Comparison of ENCODE assay signal across 8 cellular contexts in the genomic region with DNA sequence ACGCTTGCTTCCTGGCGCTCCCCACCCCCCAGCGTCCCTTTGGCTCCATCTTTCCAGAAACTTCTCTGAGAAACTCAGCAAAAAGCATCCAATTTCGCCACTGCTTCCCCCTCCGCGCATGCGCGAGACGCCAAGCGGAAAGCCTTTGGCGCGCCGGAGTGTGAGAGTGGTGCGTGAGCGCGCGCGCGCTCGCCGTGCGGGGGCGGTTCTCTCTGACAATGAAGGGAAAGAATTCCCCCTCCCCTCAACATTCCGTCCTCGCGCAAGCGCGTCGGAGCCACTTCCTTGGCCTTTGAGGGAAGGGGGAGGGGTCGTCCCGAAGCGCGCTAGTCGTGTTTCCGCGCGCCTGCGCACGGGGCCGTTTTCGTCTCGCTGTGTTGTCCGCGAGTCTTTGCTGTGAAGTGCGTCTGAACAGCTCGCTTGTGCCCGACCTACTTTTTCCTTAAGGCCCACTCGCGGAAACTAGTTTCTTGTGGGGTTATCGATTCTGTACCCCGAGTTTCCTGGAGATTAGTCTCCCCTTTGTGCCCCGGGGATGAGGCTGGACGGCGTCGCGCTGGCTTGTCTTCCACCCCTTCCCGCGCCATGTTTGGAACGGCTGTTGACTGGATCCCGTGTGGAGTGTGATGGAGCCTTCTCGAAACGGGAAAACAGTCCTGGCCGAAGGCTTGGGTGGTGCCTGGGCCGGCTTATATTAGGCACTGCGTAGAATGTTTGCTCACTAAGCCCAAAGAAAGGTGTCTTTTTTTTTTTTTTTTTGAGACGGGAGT. TPM values are rescaled to one million over a fixed set of nuclear protein-coding genes. Genes with fewer than 3 reads are reported as not detected.
DNase-seq lines count a peak whose midpoint lies in the region; ATAC-seq, FAIRE-seq and TF ChIP-seq lines count a peak whose summit lies in the region.

No MANE protein-coding gene starts in this region.

- H2BK15ac ChIP-seq in H1 (ENCODE audit: low read length) = 0 out of 2 replicates have a peak overlapping the region, but pooled peaks have one; percentile 19

- H3K36me3 Mint-ChIP-seq in memory B cell = peaks cover 3% of the 10 kb centered on the region

- H3K4me2 ChIP-seq in H1 (ENCODE audit: insufficient read depth in 1 of 2, low read depth in 2 of 2, low read length in 2 of 2) = peak overlapping the region; percentile 79 to 94

- no peak for TF ChIP-seq CTCF in H1 (IDR thresholded peaks at IDR 0.05; ENCODE audit: control extremely low read depth in 1 of 3, insufficient read depth in 1 of 3, low read depth in 1 of 3, low read length in 3 of 3)

- 0 out of 2 replicates have a peak, but pooled peaks cover 3% of the 10 kb centered on the region for H3K79me1 ChIP-seq in H1 (ENCODE audit: low read depth, low read length)

- WGBS in H1 (ENCODE audit: extremely low coverage in 1 of 2, insufficient coverage in 1 of 2, insufficient read length in 1 of 2, insufficient replicate concordance in 2 of 2, low coverage in 1 of 2, low lambda C conversion rate in 2 of 2, missing lambda C conversion rate in 1 of 2), 2 experiments = 12% methylated on average over 55 of the region's 66 CpGs; no CpG with 5 or more reads in 1 of the 2 experiments

- H3K9me3 Mint-ChIP-seq in memory B cell = no peaks in the 10 kb centered on the region

- H3K4ac ChIP-seq in H1 (replicated peaks; ENCODE audit: insufficient read length, low read depth, low read length) = peak overlapping the region; percentile 100

- H3K9me3 ChIP-seq in HUES48 (ENCODE audit: control insufficient read depth, insufficient read depth, low read length) (no peaks in the 10 kb centered on the region), H1 (ENCODE audit: insufficient read depth in 2 of 2, low read depth in 1 of 2, low read length in 1 of 2) (no peaks in the 10 kb centered on the region)

- H4K5ac ChIP-seq in H1 (ENCODE audit: insufficient read length, low read depth, low read length) = peak overlapping the region; percentile 99

- peak overlapping the region; percentile 97 for H3K56ac ChIP-seq in H1 (replicated peaks; ENCODE audit: insufficient read length, low read depth, low read length)

- H2BK5ac ChIP-seq in H1 (ENCODE audit: low read depth, low read length) = peak overlapping the region; percentile 98

- peak overlapping the region; percentile 69 for H2BK120ac ChIP-seq in H1 (replicated peaks; ENCODE audit: low read depth, low read length)

- no peaks in the 10 kb centered on the region for H3K36me3 ChIP-seq in HUES48 (ENCODE audit: control insufficient read depth, insufficient read depth, low read length)
- no peaks in the 10 kb centered on the region for H3K36me3 ChIP-seq in H1 (ENCODE audit: control insufficient read depth in 2 of 4, insufficient read depth in 4 of 4, low read length in 3 of 4)

- H3K4me3 Mint-ChIP-seq in memory B cell = peak overlapping the region; percentile 91

- H2AFZ ChIP-seq in H1 (ENCODE audit: low read length) = no peak overlapping the region; the same call in 1 of the 2 replicates

- 0 out of 3 replicates have a peak, but pooled peaks of 1 of the 2 experiments have one; percentile 72 for TF ChIP-seq EP300 in H1 (IDR thresholded peaks at IDR 0.05; ENCODE audit: borderline replicate concordance in 1 of 2, low read depth in 2 of 2, low read length in 2 of 2)

- H2BK20ac ChIP-seq in H1 (ENCODE audit: low read length) = no peak overlapping the region

- H3K4me3 ChIP-seq in HUES48 (ENCODE audit: low read depth, low read length) = peak overlapping the region; percentile 87
- peak overlapping the region; percentile 68 to 80 (median 71) for H3K4me3 ChIP-seq in H1 (ENCODE audit: extremely low read depth in 1 of 4, insufficient read depth in 2 of 4, low read depth in 3 of 4, low read length in 4 of 4)

- no peaks in the 10 kb centered on the region for H4K20me1 ChIP-seq in H1 (replicated peaks in 1 of 2; ENCODE audit: control insufficient read depth in 1 of 2, insufficient read depth in 2 of 2, low read length in 2 of 2)

- peaks cover 7% of the 10 kb centered on the region for H3K4me1 Mint-ChIP-seq in memory B cell

- H3K27me3 ChIP-seq in HUES48 (ENCODE audit: control insufficient read depth, insufficient read depth, low read length) (no peaks in the 10 kb centered on the region), H1 (replicated peaks in 1 of 4; ENCODE audit: control insufficient read depth in 3 of 4, extremely low read depth in 1 of 4, insufficient read depth in 3 of 4, low read length in 3 of 4) (no peaks in the 10 kb centered on the region)

- peak overlapping the region; percentile 68; the same call in 1 of the 2 replicates for H2AK5ac ChIP-seq in H1 (ENCODE audit: low read depth, low read length)

- H3K27ac ChIP-seq in HUES48 (ENCODE audit: low read depth, low read length) (peak overlapping the region; percentile 100), H1 (ENCODE audit: low read depth, low read length) (peak overlapping the region; percentile 98)

- H3K23ac ChIP-seq in H1 (ENCODE audit: insufficient read length) = no peak overlapping the region

- no peak for FAIRE-seq in H1 (lab: Jason Lieb, UNC)

- H3K9ac ChIP-seq in HUES48 (ENCODE audit: low read depth, low read length) = peak overlapping the region; percentile 98
- H3K9ac ChIP-seq in H1 (replicated peaks in 1 of 4; ENCODE audit: extremely low read depth in 1 of 4, low read depth in 3 of 4, low read length in 3 of 4) = peak overlapping the region in 3 of 4 experiments; percentile 92 to 96 (median 94); a peak in 6 of 7 replicates

- ATAC-seq in GM21367 (IDR thresholded peaks at IDR 0.05; ENCODE audit: unreplicated experiment) (peak; percentile 34), memory B cell (ENCODE audit: low read depth) (peak; percentile 28)

- CTCF ChIA-PET in H1 (lab: Charles Lee; ENCODE audit: partially characterized antibody) = interaction anchor here (0.6 to 1.8 kb wide), 3 partner anchors 11 to 121 kb away, joined by 3 to 5 read pairs (median 4); a partner anchor contains a TSS

- no peaks in the 10 kb centered on the region for H3K27me3 Mint-ChIP-seq in memory B cell

- peak overlapping the region; percentile 97 for H3K27ac Mint-ChIP-seq in memory B cell

- POLR2A ChIA-PET in H1 (lab: Charles Lee; ENCODE audit: partially characterized antibody) = interaction anchor here (0.6 to 5.2 kb wide), 3 partner anchors 12 to 52 kb away, joined by 4 to 87 read pairs (median 4); a partner anchor contains a TSS

- peaks cover 10% of the 10 kb centered on the region for H3K23me2 ChIP-seq in H1 (ENCODE audit: low read depth, low read length)

- peak; percentile 8 to 40 for TF ChIP-seq POLR2A in H1 (IDR thresholded peaks at IDR 0.05; ENCODE audit: control extremely low read depth in 1 of 2, low read depth in 2 of 2, low read length in 2 of 2)

- H3K4me1 ChIP-seq in HUES48 (ENCODE audit: control insufficient read depth, insufficient read depth, low read length) (peaks cover 9% of the 10 kb centered on the region; the same call in 1 of the 2 replicates), H1 (replicated peaks in 1 of 4; ENCODE audit: control insufficient read depth in 3 of 4, insufficient read depth in 4 of 4, low read length in 3 of 4) (peaks cover 0 to 9% (median under 1%) of the 10 kb centered on the region in 4 experiments; a peak in 3 of 7 replicates)

- H3K79me2 ChIP-seq in H1 (ENCODE audit: control insufficient read depth in 1 of 2, insufficient read depth in 2 of 2, low read length in 2 of 2) = no peaks in the 10 kb centered on the region

- DNase-seq in CMK (ENCODE audit: low read depth) (peak; percentile 100), NOMO-1 treated with dmso at 0.1 percent for 144 hours (lab: John Stamatoyannopoulos, UW; ENCODE audit: unreplicated experiment) (peak; percentile 97), H1 (ENCODE audit: low read depth in 1 of 2, low spot score in 2 of 2) (peak; percentile 91 to 96), memory B cell (ENCODE audit: low spot score in 2 of 2) (peak; percentile 92 to 96)
- peak; percentile 94 for DNase-seq in activated CD8-positive, alpha-beta memory T cell treated with anti-CD3 and anti-CD28 coated beads, Interleukin-2, amount 50 U/mL, for 1 hour (ENCODE audit: extremely low read depth)
- peak; percentile 98 to 99 (median 98) for DNase-seq in stimulated activated CD4-positive, alpha-beta T cell treated with anti-CD3 and anti-CD28 coated beads, TNF-alpha, amount 100 ng/mL, for 48 hours (ENCODE audit: low read depth in 3 of 3)

- H4K8ac ChIP-seq in H1 (ENCODE audit: extremely low read depth, insufficient read depth, low read length) = peak overlapping the region; percentile 100; the same call in 1 of the 2 replicates

- H4K91ac ChIP-seq in H1 (replicated peaks; ENCODE audit: insufficient read length, low read length) = peak overlapping the region; percentile 100

- no peak for TF ChIP-seq RAD21 in H1 (IDR thresholded peaks at IDR 0.05 in 1 of 2, conservative IDR thresholded peaks at IDR 0.05 in 1 of 2; ENCODE audit: low read depth in 2 of 2, low read length in 2 of 2)

- peak overlapping the region; percentile 99 for H3K18ac ChIP-seq in H1 (ENCODE audit: extremely low read depth, low read length)

- peak overlapping the region; percentile 98 for H3K14ac ChIP-seq in H1 (ENCODE audit: insufficient read length)

- peak overlapping the region; percentile 98; the same call in 1 of the 2 replicates for H2BK12ac ChIP-seq in H1 (ENCODE audit: low read depth, low read length)

TF ChIP-seq in H1, 55 proteins besides CTCF, POLR2A, EP300 and RAD21 (continues in another document):
- TF ChIP-seq HDAC2 (IDR thresholded peaks at IDR 0.05; ENCODE audit: borderline replicate concordance in 1 of 2, low read depth in 2 of 2, low read length in 2 of 2) (peak; percentile 97), YY1 (IDR thresholded peaks at IDR 0.05; ENCODE audit: low read depth, low read length) (0 out of 2 replicates have a peak, but pooled peaks have one; percentile 14)

RNA-seq across cellular contexts. Expression of a gene that starts 11.6 kb away (rescaled TPM):
- total RNA-seq in H1 (2021; fragmentation: NEBNext Ultra II Directional; extraction: Animal tissue kit (Norgen Biotek cat#: 25700)) = 47.6 and 52.1 TPM in 2 replicates
- polyA plus RNA-seq in H1 (2011; rRNA removed) = 12.5 and 13.6 TPM in 2 replicates
- 7.8 TPM for polyA plus RNA-seq in H1 (2011; cell fraction: cytosol; rRNA removed)
- 42.6 TPM for polyA plus RNA-seq in H1 (2011; cell fraction: nucleus; rRNA removed)
- 32.8 to 43.0 TPM (median 38.8 TPM) in 4 replicates for polyA plus RNA-seq in H1 (2012, experiment 1 of 2)
- 1.2 TPM for polyA plus RNA-seq in H1 (2012, experiment 2 of 2)
- 25.4 TPM for polyA plus RNA-seq in H1 (2013, experiment 1 of 2)
- polyA plus RNA-seq in H1 (2013, experiment 2 of 2) = 24.1 TPM
- 33.9 and 41.3 TPM in 2 replicates for polyA minus RNA-seq in H1 (2011; rRNA and poly(A)+ RNA removed)
- polyA minus RNA-seq in H1 (2011; cell fraction: cytosol; rRNA and poly(A)+ RNA removed) = 27.7 TPM
- polyA minus RNA-seq in H1 (2011; cell fraction: nucleus; rRNA and poly(A)+ RNA removed) = 42.9 TPM

RNA-seq across cellular contexts. Expression of a gene that starts 28.5 kb away (rescaled TPM):
- 3.4 and 3.9 TPM in 2 replicates for total RNA-seq in H1 (2021; fragmentation: NEBNext Ultra II Directional; extraction: Animal tissue kit (Norgen Biotek cat#: 25700))
- polyA plus RNA-seq in H1 (2011; rRNA removed) = 2.6 and 3.7 TPM in 2 replicates
- 3.2 TPM for polyA plus RNA-seq in H1 (2011; cell fraction: cytosol; rRNA removed)
- polyA plus RNA-seq in H1 (2011; cell fraction: nucleus; rRNA removed) = 1.4 TPM
- 4.7 to 48.6 TPM (median 15.9 TPM) in 4 replicates for polyA plus RNA-seq in H1 (2012, experiment 1 of 2)
- polyA plus RNA-seq in H1 (2012, experiment 2 of 2) = 0.83 TPM
- polyA plus RNA-seq in H1 (2013, experiment 1 of 2) = 3.7 TPM
- polyA plus RNA-seq in H1 (2013, experiment 2 of 2) = 3.8 TPM
- 0.68 and 0.73 TPM in 2 replicates for polyA minus RNA-seq in H1 (2011; rRNA and poly(A)+ RNA removed)
- 6.5 TPM for polyA minus RNA-seq in H1 (2011; cell fraction: cytosol; rRNA and poly(A)+ RNA removed)
- polyA minus RNA-seq in H1 (2011; cell fraction: nucleus; rRNA and poly(A)+ RNA removed) = 1.2 TPM

Comparison
In these comparisons a context has a peak if more than half of its experiments do, and no peak if none do; other contexts are left out.
1. Peak in every context shown above with its lines: DNase-seq, ATAC-seq, H3K4me3 ChIP-seq and H3K27ac ChIP-seq.